Comparison of ENCODE assay signal across 17 cellular contexts in genomic region chr5:110159202-110159601, GRCh38.
A peak's percentile ranks its signal among the peaks of the same experiment; 100 is the strongest.
DNase-seq lines count a peak whose midpoint lies in the region; TF ChIP-seq lines count a peak whose summit lies in the region.
"Had no signal": no experiment of that assay in that cellular context is flagged by ENCODE, and none has a peak within 500 bp of the region (broad histone marks: within the 10 kb centered on the region; RNA-seq: fewer than 3 reads in every experiment).

No MANE protein-coding gene starts in this region.

- no peak for TF ChIP-seq CTCF in HFFc6 (IDR thresholded peaks at IDR 0.05)

- H3K9me3 Mint-ChIP-seq in HFFc6 = peaks cover 11% of the 10 kb centered on the region
- H3K9me3 Mint-ChIP-seq: brain, IgD-negative memory B cell, mesothelial cell of epicardium had no signal

- H3K27me3 Mint-ChIP-seq in HFFc6 (ENCODE audit: insufficient read depth) = no peaks in the 10 kb centered on the region
- H3K27me3 Mint-ChIP-seq: IgD-negative memory B cell had no signal

- H3K27ac Mint-ChIP-seq in HFFc6 = no peak overlapping the region
- H3K27ac Mint-ChIP-seq: brain, IgD-negative memory B cell, mesothelial cell of epicardium had no signal

- no peak overlapping the region for H3K4me3 Mint-ChIP-seq in HFFc6
- H3K4me3 Mint-ChIP-seq: brain, IgD-negative memory B cell, mesothelial cell of epicardium had no signal

- no peaks in the 10 kb centered on the region for H3K4me1 Mint-ChIP-seq in HFFc6 (ENCODE audit: low read depth)
- H3K4me1 Mint-ChIP-seq: IgD-negative memory B cell had no signal

- DNase-seq in HS-5 (ENCODE audit: low read depth) (peak; percentile 76), amniotic epithelial cell (ENCODE audit: low read depth) (peak; percentile 87), fibroblast of peridontal ligament (ENCODE audit: extremely low read depth) (peak; percentile 18), smooth muscle cell of the brain vasculature (ENCODE audit: low read depth, low spot score) (peak; percentile 15), retina (no peak), NCI-H146 treated with DMSO at 0.1 percent for 48 hours (lab: John Stamatoyannopoulos, UW; ENCODE audit: unreplicated experiment) (no peak), HFFc6 (no peak)
- DNase-seq: activated CD4-positive, CD25-positive, alpha-beta regulatory T cell; activated effector memory CD4-positive, alpha-beta T cell treated with anti-CD3 and anti-CD28 coated beads, Interleukin-2, amount 50 U/mL, for 16 hours; C1 segment of cervical spinal cord; effector memory CD4-positive, alpha-beta T cell; NCI-H1048; right lobe of liver; stimulated activated CD4-positive, alpha-beta T cell treated with anti-CD3 and anti-CD28 coated beads, Interleukin-2, amount 100 ng/mL, for 48 hours had no signal

- no peaks in the 10 kb centered on the region for H3K36me3 Mint-ChIP-seq in HFFc6 (ENCODE audit: low read depth)
- H3K36me3 Mint-ChIP-seq: brain, IgD-negative memory B cell, mesothelial cell of epicardium had no signal

Comparison
In these comparisons a context has a peak if more than half of its experiments do, and no peak if none do; other contexts are left out.
1. DNase-seq: peak in HS-5 (single experiment), amniotic epithelial cell (single experiment), fibroblast of peridontal ligament (single experiment) and smooth muscle cell of the brain vasculature (single experiment); none in retina (single experiment), NCI-H146 treated with DMSO at 0.1 percent for 48 hours (single experiment) and HFFc6 (single experiment).